8 cellular contexts compared by ENCODE assay signal in the genomic region with DNA sequence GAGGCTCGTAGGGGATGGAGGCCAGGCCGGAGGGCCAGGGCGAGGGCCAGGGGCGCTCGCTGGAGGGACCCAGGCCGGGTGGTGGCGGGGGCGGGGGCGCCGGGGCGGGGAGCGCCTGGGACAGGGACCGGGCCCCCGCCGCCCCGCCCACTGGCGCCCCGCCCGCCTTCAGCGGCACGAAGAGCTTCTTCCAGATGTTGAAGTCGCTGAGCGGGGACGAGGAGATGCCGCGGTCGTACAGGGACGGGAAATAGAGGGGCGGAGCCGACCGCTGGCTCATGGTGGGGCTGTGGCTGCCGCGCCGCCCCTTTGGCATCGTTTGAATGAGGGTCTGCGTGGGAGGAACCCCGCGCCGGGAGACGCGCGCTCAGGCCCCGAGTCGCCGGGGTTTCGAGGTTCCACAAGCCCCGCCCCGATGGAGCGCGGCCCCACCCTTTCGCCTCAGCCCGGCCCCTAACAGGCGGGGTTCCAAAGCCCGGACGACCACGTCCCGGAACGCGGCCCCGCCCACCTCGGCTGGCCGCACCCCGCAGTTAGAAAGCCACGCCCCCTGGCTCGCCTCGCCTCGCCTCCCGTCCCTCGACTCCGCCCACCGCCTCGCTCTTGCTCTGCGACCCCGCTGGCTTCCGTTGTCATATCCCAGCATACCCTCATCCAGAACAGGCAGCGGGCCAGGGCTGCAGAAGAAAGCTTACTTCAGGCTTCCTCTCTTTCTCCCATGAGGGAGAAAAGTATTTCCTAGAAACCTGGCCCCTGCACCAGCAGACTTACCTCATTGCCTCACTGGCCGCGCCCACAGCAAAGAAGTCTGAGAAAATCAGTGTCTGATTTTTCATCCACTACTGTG.
DNase-seq lines count a peak whose midpoint lies in the region; ATAC-seq and TF ChIP-seq lines count a peak whose summit lies in the region.

A gene with protein sequence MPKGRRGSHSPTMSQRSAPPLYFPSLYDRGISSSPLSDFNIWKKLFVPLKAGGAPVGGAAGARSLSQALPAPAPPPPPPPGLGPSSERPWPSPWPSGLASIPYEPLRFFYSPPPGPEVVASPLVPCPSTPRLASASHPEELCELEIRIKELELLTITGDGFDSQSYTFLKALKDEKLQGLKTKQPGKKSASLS (minus strand): TSS at position 402 of the 847 bp plus-strand sequence. CDS start 86 bp downstream, at position 316.

- H3K27me3 Mint-ChIP-seq in activated naive CD4-positive, alpha-beta T cell treated with anti-CD3 and anti-CD28 coated beads, Interleukin-2, amount 50 U/mL, for 24 hours: no peaks in the 10 kb centered on the region

- no peaks in the 10 kb centered on the region for H3K9me3 Mint-ChIP-seq in activated naive CD4-positive, alpha-beta T cell treated with anti-CD3 and anti-CD28 coated beads, Interleukin-2, amount 50 U/mL, for 24 hours

- no peaks in the 10 kb centered on the region for H3K36me3 Mint-ChIP-seq in activated naive CD4-positive, alpha-beta T cell treated with anti-CD3 and anti-CD28 coated beads, Interleukin-2, amount 50 U/mL, for 24 hours

- peaks cover 4% of the 10 kb centered on the region; the same call in 1 of the 2 replicates for H3K36me3 ChIP-seq in GM06990 (ENCODE audit: control insufficient read depth, insufficient read depth, low read length)
- no peaks in the 10 kb centered on the region for H3K36me3 ChIP-seq in SK-N-MC (ENCODE audit: insufficient read depth, low read length)

- H3K27me3 ChIP-seq in GM06990 (replicated peaks; ENCODE audit: control insufficient read depth, insufficient read depth, low read length): no peaks in the 10 kb centered on the region; the same call in 1 of the 2 replicates

- H3K4me3 ChIP-seq in GM06990 (replicated peaks; ENCODE audit: low read depth, low read length) (peak within 1 kb of the TSS; percentile 72), NB4 (ENCODE audit: low read depth, low read length) (peak within 1 kb of the TSS; percentile 57), SK-N-MC (peak within 1 kb of the TSS; percentile 75)

- peak; percentile 73 for TF ChIP-seq POLR2A in NB4 (IDR thresholded peaks at IDR 0.05; ENCODE audit: extremely low read depth, insufficient read length)

- peak within 1 kb of the TSS; percentile 82 for H3K27ac ChIP-seq in SK-N-MC

- H3K4me3 Mint-ChIP-seq in activated naive CD4-positive, alpha-beta T cell treated with anti-CD3 and anti-CD28 coated beads, Interleukin-2, amount 50 U/mL, for 24 hours: peak within 1 kb of the TSS; percentile 92

- ATAC-seq in HG02571 (IDR thresholded peaks at IDR 0.05; ENCODE audit: unreplicated experiment): peak; percentile 85

- peak within 1 kb of the TSS; percentile 68 for H3K9ac ChIP-seq in SK-N-MC (ENCODE audit: insufficient read length)

- no peaks in the 10 kb centered on the region for H3K9me3 ChIP-seq in SK-N-MC (ENCODE audit: low read depth, low read length)

- H3K27ac Mint-ChIP-seq in activated naive CD4-positive, alpha-beta T cell treated with anti-CD3 and anti-CD28 coated beads, Interleukin-2, amount 50 U/mL, for 24 hours: peak within 1 kb of the TSS; percentile 52

- peak; percentile 92 for DNase-seq in GM06990 (ENCODE audit: extremely low read depth, insufficient read length)
- peak; percentile 96 for DNase-seq in NB4 (ENCODE audit: low read depth)
- DNase-seq in SK-N-MC (ENCODE audit: low read depth, low spot score): peak; percentile 62
- peak; percentile 88 for DNase-seq in globus pallidus (ENCODE audit: low spot score)
- DNase-seq in nucleus accumbens (lab: John Stamatoyannopoulos, UW): peak; percentile 45 to 97 (median 88)
- peak; percentile 86 for DNase-seq in superior temporal gyrus (ENCODE audit: extremely low spot score)

- peaks cover 9% of the 10 kb centered on the region for H3K4me1 Mint-ChIP-seq in activated naive CD4-positive, alpha-beta T cell treated with anti-CD3 and anti-CD28 coated beads, Interleukin-2, amount 50 U/mL, for 24 hours

- TF ChIP-seq CTCF in GM06990 (IDR thresholded peaks at IDR 0.05; ENCODE audit: insufficient read depth, low read length, poor library complexity, severe bottlenecking) (no peak), NB4 (IDR thresholded peaks at IDR 0.05; ENCODE audit: low read depth, low read length) (no peak)

Comparison
In these comparisons a context has a peak if more than half of its experiments do, and no peak if none do; other contexts are left out.
1. Peak in every context shown above with its lines: DNase-seq, ATAC-seq, H3K4me3 ChIP-seq and H3K27ac ChIP-seq.